In genomic region chr7:122188785-122189184, GRCh38 we compare ENCODE assay signal across 33 cellular contexts.
"Had no signal": no experiment of that assay in that cellular context is flagged by ENCODE, and none has a peak within 500 bp of the region (broad histone marks: within the 10 kb centered on the region; RNA-seq: fewer than 3 reads in every experiment).

No MANE protein-coding gene starts in this region.

- FAIRE-seq: astrocyte, bronchial epithelial cell had no signal

- H3K27ac ChIP-seq: adrenal gland, ascending aorta, body of pancreas, brain microvascular endothelial cell, breast epithelium, cardiac muscle cell had no signal

- H3K9me3 ChIP-seq: adrenal gland, ascending aorta, body of pancreas had no signal

- ATAC-seq: activated naive CD4-positive, alpha-beta T cell treated with anti-CD3 and anti-CD28 coated beads, Interleukin-2, amount 50 U/mL, for 72 hours; activated naive CD8-positive, alpha-beta T cell treated with anti-CD3 and anti-CD28 coated beads, Interleukin-2, amount 50 U/mL, for 24 hours; activated T-cell treated with anti-CD3 and anti-CD28 coated beads, Interleukin-2, amount 50 U/mL, for 4 hours; activated T-cell treated with anti-CD3 and anti-CD28 coated beads, Interleukin-2, amount 50 U/mL, for 72 hours; activated T-helper 17 cell treated with anti-CD3 and anti-CD28 coated beads, Interleukin-2, amount 50 U/mL, for 72 hours; body of pancreas had no signal

- H3K36me3 ChIP-seq: adrenal gland, ascending aorta, brain microvascular endothelial cell, breast epithelium, cardiac muscle cell had no signal

- H3K4me1 ChIP-seq: adrenal gland, ascending aorta, body of pancreas, breast epithelium had no signal

- H3K4me3 ChIP-seq: adrenal gland, ascending aorta, body of pancreas, breast epithelium, cardiac muscle cell had no signal

- H3K27me3 ChIP-seq: adrenal gland, ascending aorta, body of pancreas, brain microvascular endothelial cell, breast epithelium, cardiac muscle cell had no signal

- DNase-seq: activated effector memory CD4-positive, alpha-beta T cell treated with anti-CD3 and anti-CD28 coated beads, Interleukin-2, amount 50 U/mL, for 16 hours; activated effector memory CD4-positive, alpha-beta T cell treated with Interleukin-2 at 50 U/mL for 16 hours; activated gamma-delta T cell; activated gamma-delta T cell treated with Interleukin-2 at 50 U/mL for 16 hours; activated naive CD4-positive, alpha-beta T cell; activated naive CD4-positive, alpha-beta T cell treated with anti-CD3 and anti-CD28 coated beads for 36 hours; activated naive CD4-positive, alpha-beta T cell treated with anti-CD3 and anti-CD28 coated beads, Interleukin-2, amount 10 ng/mL, durations not matched to agents 7 days and 5 days; activated naive CD4-positive, alpha-beta T cell treated with anti-CD3 and anti-CD28 coated beads, Interleukin-2, amount 50 U/mL, for 16 hours; activated naive CD4-positive, alpha-beta T cell treated with Interleukin-2 at 50 U/mL for 16 hours; activated naive CD8-positive, alpha-beta T cell treated with anti-CD3 and anti-CD28 coated beads for 36 hours; activated naive CD8-positive, alpha-beta T cell treated with anti-CD3 and anti-CD28 coated beads, Interleukin-2, amount 10 ng/mL, durations not matched to agents 7 days and 5 days; activated naive CD8-positive, alpha-beta T cell treated with anti-CD3 and anti-CD28 coated beads, Interleukin-2, amount 50 U/mL, for 24 hours; activated T-cell treated with anti-CD3 and anti-CD28 coated beads, Interleukin-2, amount 50 U/mL, for 24 hours; activated T-cell treated with anti-CD3 and anti-CD28 coated beads, Interleukin-2, amount 50 U/mL, for 4 hours; activated T-cell treated with anti-CD3 and anti-CD28 coated beads, Interleukin-2, amount 50 U/mL, for 48 hours; activated T-cell treated with anti-CD3 and anti-CD28 coated beads, Interleukin-2, amount 50 U/mL, for 72 hours; adrenal gland; amniotic stem cell; amygdala; anterior cingulate cortex; aorta; body of pancreas; brain microvascular endothelial cell; caudate nucleus; central memory CD4-positive, alpha-beta T cell; cerebellar nuclear complex had no signal
